ENCODE assay signal across 35 cellular contexts in the genomic region with DNA sequence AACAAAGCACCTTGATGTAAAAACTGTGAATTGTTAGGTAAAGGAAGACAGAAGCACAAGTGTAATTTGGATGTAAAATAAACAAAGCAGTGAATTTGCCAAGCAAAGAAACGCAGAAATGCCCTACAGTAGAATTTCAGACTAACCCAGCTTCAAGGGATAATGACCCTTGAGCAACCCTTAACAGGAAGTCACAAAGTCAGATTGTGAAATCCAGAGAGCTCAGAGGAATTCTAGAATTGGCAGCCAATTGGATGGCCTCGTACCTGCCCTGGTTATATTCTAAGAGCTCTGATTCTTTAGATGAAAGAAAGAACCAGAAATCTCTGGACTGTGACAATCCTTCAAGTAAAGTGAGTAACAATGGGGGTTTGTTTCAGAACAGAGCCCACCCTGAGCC.
DNase-seq lines count a peak whose midpoint lies in the region; ATAC-seq, FAIRE-seq and TF ChIP-seq lines count a peak whose summit lies in the region.
"Had no signal": no experiment of that assay in that cellular context is flagged by ENCODE, and none has a peak within 500 bp of the region (broad histone marks: within the 10 kb centered on the region; RNA-seq: fewer than 3 reads in every experiment).

No MANE protein-coding gene starts in this region.

- no peaks in the 10 kb centered on the region for H3K27me3 ChIP-seq in H1 (replicated peaks in 1 of 4; ENCODE audit: control insufficient read depth in 3 of 4, extremely low read depth in 1 of 4, insufficient read depth in 3 of 4, low read length in 3 of 4)
- no peaks in the 10 kb centered on the region for H3K27me3 ChIP-seq in gastroesophageal sphincter
- no peaks in the 10 kb centered on the region for H3K27me3 ChIP-seq in testis
- H3K27me3 ChIP-seq: BLaER1 treated with 17β-estradiol and CSF1 and Interleukin-3, amounts not matched to agents 10 nM and 100 nM; cardiac muscle cell; esophagus muscularis mucosa; foreskin keratinocyte; heart right ventricle; tibial artery had no signal

- no peak overlapping the region for H3K23ac ChIP-seq in H1 (ENCODE audit: insufficient read length)

- H4K5ac ChIP-seq in H1 (ENCODE audit: insufficient read length, low read depth, low read length), result no peak overlapping the region

- TF ChIP-seq POLR2A in H1 (IDR thresholded peaks at IDR 0.05; ENCODE audit: control extremely low read depth in 1 of 2, low read depth in 2 of 2, low read length in 2 of 2) (no peak), gastroesophageal sphincter (IDR thresholded peaks at IDR 0.05) (no peak), testis (IDR thresholded peaks at IDR 0.05) (no peak)

- H3K79me2 ChIP-seq in H1 (ENCODE audit: control insufficient read depth in 1 of 2, insufficient read depth in 2 of 2, low read length in 2 of 2), result no peaks in the 10 kb centered on the region

- H2BK12ac ChIP-seq in H1 (ENCODE audit: low read depth, low read length), result no peak overlapping the region

- H3K9ac ChIP-seq in H1 (replicated peaks in 1 of 4; ENCODE audit: extremely low read depth in 1 of 4, low read depth in 3 of 4, low read length in 3 of 4), result no peak overlapping the region
- H3K9ac ChIP-seq: BLaER1 treated with 17β-estradiol and CSF1 and Interleukin-3, amounts not matched to agents 10 nM and 100 nM; KMS-11 had no signal

- H3K18ac ChIP-seq in H1 (ENCODE audit: extremely low read depth, low read length), result no peak overlapping the region

- H3K4me2 ChIP-seq in H1 (ENCODE audit: insufficient read depth in 1 of 2, low read depth in 2 of 2, low read length in 2 of 2), result no peak overlapping the region
- H3K4me2 ChIP-seq: KMS-11 had no signal

- H3K14ac ChIP-seq in H1 (ENCODE audit: insufficient read length), result no peak overlapping the region

- no peaks in the 10 kb centered on the region for H3K79me1 ChIP-seq in H1 (ENCODE audit: low read depth, low read length)

- no peak overlapping the region for H3K56ac ChIP-seq in H1 (replicated peaks; ENCODE audit: insufficient read length, low read depth, low read length)

- H2BK20ac ChIP-seq in H1 (ENCODE audit: low read length), result no peak overlapping the region

- no peak overlapping the region for H2BK120ac ChIP-seq in H1 (replicated peaks; ENCODE audit: low read depth, low read length)

- no peaks in the 10 kb centered on the region for H3K23me2 ChIP-seq in H1 (ENCODE audit: low read depth, low read length)

- H3K4me3 ChIP-seq in H1 (ENCODE audit: extremely low read depth in 1 of 4, insufficient read depth in 2 of 4, low read depth in 3 of 4, low read length in 4 of 4) (no peak overlapping the region), mucosa of descending colon (no peak overlapping the region), gastroesophageal sphincter (no peak overlapping the region), testis (no peak overlapping the region)
- H3K4me3 ChIP-seq: BLaER1 treated with 17β-estradiol and CSF1 and Interleukin-3, amounts not matched to agents 10 nM and 100 nM; cardiac muscle cell; esophagus muscularis mucosa; heart right ventricle; SK-N-MC; tibial artery had no signal

- POLR2A ChIA-PET in H1 (lab: Charles Lee; ENCODE audit: partially characterized antibody), result no interaction called here

- H3K4ac ChIP-seq in H1 (replicated peaks; ENCODE audit: insufficient read length, low read depth, low read length), result no peak overlapping the region

- no peak overlapping the region for H4K8ac ChIP-seq in H1 (ENCODE audit: extremely low read depth, insufficient read depth, low read length)

- peak; percentile 23 for DNase-seq in H4 (ENCODE audit: low spot score)
- peak; percentile 77 for DNase-seq in NOMO-1 treated with DMSO at 0.1 percent for 48 hours (lab: John Stamatoyannopoulos, UW; ENCODE audit: unreplicated experiment)
- DNase-seq in H1 (ENCODE audit: low read depth in 1 of 2, low spot score in 2 of 2), result no peak
- DNase-seq in mucosa of descending colon, result peak in 1 of 3 donors; percentile 5
- DNase-seq in testis, result no peak
- DNase-seq in urothelium cell line (ENCODE audit: low spot score), result no peak
- DNase-seq in NCI-H526 (lab: John Stamatoyannopoulos, UW), result no peak
- DNase-seq: ACHN; activated CD8-positive, alpha-beta T cell treated with anti-CD3 and anti-CD28 coated beads, Interleukin-2, amount 10 ng/mL, durations not matched to agents 7 days and 5 days; anterior cingulate cortex; cortex of kidney; DMS53; foreskin keratinocyte; GDM1; heart right ventricle; left cardiac atrium; midbrain; naive thymus-derived CD8-positive, alpha-beta T cell; NCI-H1092 treated with DMSO at 0.1 percent for 48 hours; NCI-H187 treated with DMSO at 0.1 percent for 48 hours; NCI-H524 treated with DMSO at 0.1 percent for 48 hours; nucleus accumbens; stimulated activated naive CD8-positive, alpha-beta T cell treated with anti-CD3 and anti-CD28 coated beads, Interleukin-15, amount 100 ng/mL, for 72 hours; T-helper 17 cell; tibial artery had no signal

- no peaks in the 10 kb centered on the region; a peak in 1 of 7 replicates for H3K4me1 ChIP-seq in H1 (replicated peaks in 1 of 4; ENCODE audit: control insufficient read depth in 3 of 4, insufficient read depth in 4 of 4, low read length in 3 of 4)
- H3K4me1 ChIP-seq in mucosa of descending colon (ENCODE audit: low read depth), result no peaks in the 10 kb centered on the region
- H3K4me1 ChIP-seq in gastroesophageal sphincter, result no peaks in the 10 kb centered on the region
- no peaks in the 10 kb centered on the region for H3K4me1 ChIP-seq in testis
- H3K4me1 ChIP-seq: esophagus muscularis mucosa, foreskin keratinocyte, heart right ventricle, tibial artery had no signal

- intact Hi-C loops in mucosa of descending colon (cut with DNase I, micrococcal nuclease), result no loop called here
- intact Hi-C loops in testis (cut with DNase I; ENCODE audit: low total_unique reads), result no loop called here

- no peak for FAIRE-seq in H1 (lab: Jason Lieb, UNC)
- no peak for FAIRE-seq in urothelium cell line (lab: Jason Lieb, UNC)
- FAIRE-seq: GM19239, HTR-8/SVneo had no signal

- no peak overlapping the region for H2AK5ac ChIP-seq in H1 (ENCODE audit: low read depth, low read length)

- no peaks in the 10 kb centered on the region for H4K20me1 ChIP-seq in H1 (replicated peaks in 1 of 2; ENCODE audit: control insufficient read depth in 1 of 2, insufficient read depth in 2 of 2, low read length in 2 of 2)
- H4K20me1 ChIP-seq: BLaER1 treated with 17β-estradiol and CSF1 and Interleukin-3, amounts not matched to agents 10 nM and 100 nM had no signal

- CTCF ChIA-PET in H1 (lab: Charles Lee; ENCODE audit: partially characterized antibody), result interaction anchor here (0.7 to 2.2 kb wide), 3 partner anchors 14 to 17 kb away, joined by 3 to 8 read pairs (median 3); no protein-coding TSS in a partner anchor

- ATAC-seq in mucosa of descending colon, result peak; percentile 87
- ATAC-seq in gastroesophageal sphincter, result no peak
- ATAC-seq: activated CD8-positive, alpha-beta T cell treated with anti-CD3 and anti-CD28 coated beads, Interleukin-2, amount 10 ng/mL, durations not matched to agents 7 days and 5 days; foreskin keratinocyte; HCT116; heart right ventricle; left cardiac atrium; naive thymus-derived CD8-positive, alpha-beta T cell; stimulated activated naive CD8-positive, alpha-beta T cell treated with anti-CD3 and anti-CD28 coated beads, Interleukin-15, amount 100 ng/mL, for 72 hours; T-helper 17 cell had no signal

- H3K36me3 ChIP-seq in H1 (ENCODE audit: control insufficient read depth in 2 of 4, insufficient read depth in 4 of 4, low read length in 3 of 4), result no peaks in the 10 kb centered on the region
- H3K36me3 ChIP-seq in mucosa of descending colon (ENCODE audit: low read depth), result no peaks in the 10 kb centered on the region
- no peaks in the 10 kb centered on the region for H3K36me3 ChIP-seq in gastroesophageal sphincter
- H3K36me3 ChIP-seq in testis (ENCODE audit: low read depth, missing control alignments), result no peaks in the 10 kb centered on the region
- H3K36me3 ChIP-seq: BLaER1 treated with 17β-estradiol and CSF1 and Interleukin-3, amounts not matched to agents 10 nM and 100 nM; cardiac muscle cell; esophagus muscularis mucosa; heart right ventricle; tibial artery had no signal

- H2BK15ac ChIP-seq in H1 (ENCODE audit: low read length), result no peak overlapping the region

- no peak overlapping the region for H2AFZ ChIP-seq in H1 (ENCODE audit: low read length)

- TF ChIP-seq EP300 in H1 (IDR thresholded peaks at IDR 0.05; ENCODE audit: borderline replicate concordance in 1 of 2, low read depth in 2 of 2, low read length in 2 of 2) (no peak), gastroesophageal sphincter (IDR thresholded peaks at IDR 0.05) (no peak)

- H3K27ac ChIP-seq in H1 (ENCODE audit: low read depth, low read length) (no peak overlapping the region), gastroesophageal sphincter (no peak overlapping the region), testis (no peak overlapping the region)
- H3K27ac ChIP-seq: BLaER1 treated with 17β-estradiol and CSF1 and Interleukin-3, amounts not matched to agents 10 nM and 100 nM; cardiac muscle cell; esophagus muscularis mucosa; foreskin keratinocyte; heart right ventricle; KMS-11; RWPE1; SK-N-MC; tibial artery had no signal

- no peak overlapping the region for H2BK5ac ChIP-seq in H1 (ENCODE audit: low read depth, low read length)

- no peak for TF ChIP-seq CTCF in H1 (IDR thresholded peaks at IDR 0.05; ENCODE audit: control extremely low read depth in 1 of 3, insufficient read depth in 1 of 3, low read depth in 1 of 3, low read length in 3 of 3)
- TF ChIP-seq CTCF in mucosa of descending colon (IDR thresholded peaks at IDR 0.05), result no peak
- no peak for TF ChIP-seq CTCF in gastroesophageal sphincter (IDR thresholded peaks at IDR 0.05)
- TF ChIP-seq CTCF in testis (IDR thresholded peaks at IDR 0.05), result no peak

- TF ChIP-seq RAD21 in H1 (IDR thresholded peaks at IDR 0.05 in 1 of 2, conservative IDR thresholded peaks at IDR 0.05 in 1 of 2; ENCODE audit: low read depth in 2 of 2, low read length in 2 of 2), result no peak

- H3K9me3 ChIP-seq in H1 (ENCODE audit: insufficient read depth in 2 of 2, low read depth in 1 of 2, low read length in 1 of 2) (no peaks in the 10 kb centered on the region), mucosa of descending colon (no peaks in the 10 kb centered on the region), gastroesophageal sphincter (no peaks in the 10 kb centered on the region), testis (no peaks in the 10 kb centered on the region)
- H3K9me3 ChIP-seq: BLaER1 treated with 17β-estradiol and CSF1 and Interleukin-3, amounts not matched to agents 10 nM and 100 nM; esophagus muscularis mucosa; tibial artery had no signal

- WGBS in H1 (ENCODE audit: extremely low coverage in 1 of 2, insufficient coverage in 1 of 2, insufficient read length in 1 of 2, insufficient replicate concordance in 2 of 2, low coverage in 1 of 2, low lambda C conversion rate in 2 of 2, missing lambda C conversion rate in 1 of 2), 2 experiments, result 86% methylated on average over 2 of the region's 2 CpGs; no CpG with 5 or more reads in 1 of the 2 experiments
- WGBS in gastroesophageal sphincter (ENCODE audit: low coverage in 1 of 2), 2 donors, result 62 to 68% methylated on average over 2 of the region's 2 CpGs
- WGBS in testis, 2 donors, result 79 to 90% methylated on average over 2 of the region's 2 CpGs

- no peak overlapping the region for H4K91ac ChIP-seq in H1 (replicated peaks; ENCODE audit: insufficient read length, low read length)

TF ChIP-seq in H1, 55 proteins besides CTCF, POLR2A, EP300 and RAD21 (continues in another document):
- TF ChIP-seq CEBPB (IDR thresholded peaks at IDR 0.05; ENCODE audit: low read depth, low read length), result peak; percentile 40; the same call in 1 of the 2 replicates

Comparison
In these comparisons a context has a peak if more than half of its experiments do, and no peak if none do; other contexts are left out.
1. DNase-seq: peak in H4 (single experiment) and NOMO-1 treated with DMSO at 0.1 percent for 48 hours (single experiment); none in H1 (0 of 2), testis (single experiment), urothelium cell line (single experiment) and NCI-H526 (0 of 2).